In the genomic region with DNA sequence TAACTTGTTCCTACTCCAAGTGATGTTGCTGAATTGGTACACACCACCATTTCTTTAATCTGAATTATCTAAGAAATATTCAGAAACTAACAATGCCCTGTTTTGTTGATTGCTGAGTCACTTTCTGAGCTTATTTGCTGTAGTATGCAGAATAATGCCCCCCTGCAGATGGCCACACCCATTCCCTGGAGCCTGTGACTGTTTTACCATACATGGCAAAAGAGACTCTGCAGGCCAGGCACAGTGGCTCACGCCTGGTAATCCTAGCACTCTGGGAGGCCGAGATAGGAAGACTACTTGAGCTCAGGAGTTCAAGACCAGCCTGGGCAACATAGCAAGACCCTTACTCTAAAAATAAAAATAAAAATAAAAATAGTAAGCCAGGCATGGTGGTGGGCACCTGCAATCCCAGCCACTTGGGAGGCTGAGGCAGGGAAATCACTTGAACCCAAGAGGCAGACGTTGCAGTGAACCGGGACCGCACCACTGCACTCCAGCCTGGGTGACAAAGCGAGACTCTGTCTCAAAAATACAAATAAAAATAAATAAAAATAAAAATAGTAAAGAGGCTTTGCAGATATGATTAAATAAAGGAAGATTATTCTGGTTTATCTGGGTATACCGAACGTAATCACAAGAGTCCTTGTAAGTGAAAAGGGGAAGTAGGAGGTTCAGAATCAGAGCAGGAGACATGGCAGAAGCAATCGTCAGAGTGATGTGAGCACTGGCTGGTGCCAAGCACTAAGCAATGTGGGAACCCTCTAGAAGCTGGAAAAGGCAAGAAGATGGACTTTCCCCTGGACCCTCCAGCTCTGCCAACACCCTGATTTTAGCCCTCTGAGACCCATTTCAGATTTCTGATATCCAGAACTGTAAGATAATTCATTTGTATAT, we compare ENCODE assay signal across 8 cellular contexts. TPM values are rescaled to one million over a fixed set of nuclear protein-coding genes. Genes with fewer than 3 reads are reported as not detected.
DNase-seq lines count a peak whose midpoint lies in the region; ATAC-seq and TF ChIP-seq lines count a peak whose summit lies in the region.

No MANE protein-coding gene starts in this region.

- TF ChIP-seq CTCF in esophagus muscularis mucosa (IDR thresholded peaks at IDR 0.05) = no peak

- H3K27me3 Mint-ChIP-seq in naive B cell = no peaks in the 10 kb centered on the region

- H3K9me3 ChIP-seq in esophagus muscularis mucosa = no peaks in the 10 kb centered on the region
- no peaks in the 10 kb centered on the region for H3K9me3 ChIP-seq in trophoblast cell (ENCODE audit: insufficient read depth, low read depth, low read length)

- peak; percentile 71 to 79 for ATAC-seq in naive B cell (ENCODE audit: low read depth in 2 of 2)
- no peak for ATAC-seq in HG03432 (IDR thresholded peaks at IDR 0.05; ENCODE audit: unreplicated experiment)

- H4K12ac ChIP-seq in trophoblast cell (ENCODE audit: low read depth, low read length) = no peak overlapping the region

- no peak overlapping the region for H3K4me3 Mint-ChIP-seq in naive B cell

- H3K79me1 ChIP-seq in trophoblast cell (ENCODE audit: low read length) = no peaks in the 10 kb centered on the region

- peaks cover 11 to 15% of the 10 kb centered on the region in 2 donors for H3K36me3 Mint-ChIP-seq in naive B cell

- peak; percentile 26 for DNase-seq in SIG-M5 treated with dmso at 0.1 percent for 504 hours (lab: John Stamatoyannopoulos, UW; ENCODE audit: unreplicated experiment)
- no peak for DNase-seq in SIG-M5 (lab: John Stamatoyannopoulos, UW)
- DNase-seq in NOMO-1 treated with DMSO at 0.1 percent for 48 hours (lab: John Stamatoyannopoulos, UW; ENCODE audit: unreplicated experiment) = peak; percentile 52
- DNase-seq in dedifferentiated amniotic fluid mesenchymal stem cell (ENCODE audit: extremely low spot score) = peak; percentile 44
- no peak for DNase-seq in naive B cell
- DNase-seq in esophagus muscularis mucosa (ENCODE audit: extremely low spot score) = no peak
- DNase-seq in trophoblast cell = no peak

- no peaks in the 10 kb centered on the region for H3K9me3 Mint-ChIP-seq in naive B cell

- TF ChIP-seq POLR2A in esophagus muscularis mucosa (IDR thresholded peaks at IDR 0.05; ENCODE audit: low read depth) = no peak

- no peaks in the 10 kb centered on the region for H3K79me2 ChIP-seq in trophoblast cell (ENCODE audit: control insufficient read depth, insufficient read depth, low read length, poor library complexity)

- H2BK5ac ChIP-seq in trophoblast cell (ENCODE audit: low read depth, low read length, poor library complexity) = no peak overlapping the region

- H3K36me3 ChIP-seq in esophagus muscularis mucosa (peaks cover 14 to 66% (median 55%) of the 10 kb centered on the region in 4 donors), trophoblast cell (ENCODE audit: control insufficient read depth in 1 of 2, insufficient read depth in 2 of 2, low read length in 2 of 2) (peaks cover 13 to 20% of the 10 kb centered on the region in 2 experiments)

- intact Hi-C loops in esophagus muscularis mucosa (cut with DNase I) = no loop called here

- no peak overlapping the region for H3K14ac ChIP-seq in trophoblast cell (ENCODE audit: low read length)

- H2AFZ ChIP-seq in trophoblast cell (ENCODE audit: insufficient read depth, low read length, poor library complexity) = no peak overlapping the region

- H3K4me1 ChIP-seq in esophagus muscularis mucosa = peaks cover 0 to 12% (median 9%) of the 10 kb centered on the region in 4 donors
- no peaks in the 10 kb centered on the region for H3K4me1 ChIP-seq in trophoblast cell (ENCODE audit: control insufficient read depth in 1 of 2, insufficient read depth in 2 of 2, low read length in 2 of 2)

- peaks cover 13 to 22% (median 15%) of the 10 kb centered on the region in 3 donors for H3K4me1 Mint-ChIP-seq in naive B cell

- TF ChIP-seq EP300 in esophagus muscularis mucosa (IDR thresholded peaks at IDR 0.05) = no peak

- H3K18ac ChIP-seq in trophoblast cell (ENCODE audit: low read length) = no peak overlapping the region

- no peak overlapping the region for H3K4me3 ChIP-seq in esophagus muscularis mucosa
- H3K4me3 ChIP-seq in trophoblast cell (ENCODE audit: low read depth, low read length) = no peak overlapping the region

- H4K91ac ChIP-seq in trophoblast cell (ENCODE audit: low read depth, low read length) = no peak overlapping the region

- H3K27ac ChIP-seq in esophagus muscularis mucosa (replicated peaks in 1 of 4) (no peak overlapping the region), trophoblast cell (ENCODE audit: low read depth, low read length) (no peak overlapping the region)

- H3K4ac ChIP-seq in trophoblast cell (ENCODE audit: low read depth, low read length) = no peak overlapping the region

- no peak overlapping the region for H2BK12ac ChIP-seq in trophoblast cell (ENCODE audit: low read length)

- H2BK120ac ChIP-seq in trophoblast cell (ENCODE audit: insufficient read depth, low read length, poor library complexity) = no peak overlapping the region

- H3K4me2 ChIP-seq in trophoblast cell (ENCODE audit: low read length) = no peak overlapping the region

- no peak overlapping the region for H3K23ac ChIP-seq in trophoblast cell (ENCODE audit: low read length)

- H2AK5ac ChIP-seq in trophoblast cell (ENCODE audit: low read length) = no peak overlapping the region

- H4K8ac ChIP-seq in trophoblast cell (ENCODE audit: low read depth, low read length) = no peak overlapping the region

- H3K9ac ChIP-seq in trophoblast cell (ENCODE audit: low read length) = no peak overlapping the region

- WGBS in esophagus muscularis mucosa = 68% methylated on average over 9 of the region's 9 CpGs
- WGBS in trophoblast cell (ENCODE audit: extremely low coverage, insufficient coverage, insufficient read length) = no CpG with 5 or more reads among the region's 9 CpGs

- H3K27me3 ChIP-seq in esophagus muscularis mucosa (no peaks in the 10 kb centered on the region), trophoblast cell (ENCODE audit: insufficient read depth, low read length) (no peaks in the 10 kb centered on the region)

- H3K27ac Mint-ChIP-seq in naive B cell = peak overlapping the region in 4 of 6 donors; percentile 8 to 47 (median 33)

RNA-seq across cellular contexts. Expression of gene PCYT1A, which starts 19.0 kb away (rescaled TPM):
- 10 to 100 TPM in 4 of 6 donors, 1 to 10 TPM in 2; 8.2 to 18.0 (median 11.9) TPM for polyA plus RNA-seq in naive B cell (ENCODE audit: low read depth in 6 of 6)
- 10 to 100 TPM; 55.7 to 62.7 (median 59.3) TPM for total RNA-seq in esophagus muscularis mucosa
- 43.3 and 45.5 TPM in 2 replicates for polyA plus RNA-seq in trophoblast cell (2013)

RNA-seq across cellular contexts. Expression of gene DYNLT2B, which starts 49.5 kb away (rescaled TPM):
- 10 to 100 TPM in 2 of 6 donors, 1 to 10 TPM in 4; 6.7 to 28.5 (median 9.5) TPM for polyA plus RNA-seq in naive B cell (ENCODE audit: low read depth in 6 of 6)
- total RNA-seq in esophagus muscularis mucosa = 1 to 10 TPM; 5.3 to 9.5 (median 6.8) TPM
- polyA plus RNA-seq in trophoblast cell (2013) = 24.6 and 27.0 TPM in 2 replicates

RNA-seq across cellular contexts. Expression of gene SLC51A, which starts 52.2 kb away (rescaled TPM):
- polyA plus RNA-seq in naive B cell (ENCODE audit: low read depth in 6 of 6) = 1 to 10 TPM in 1 of 6 donors, under 1 TPM in 1, not detected in 4; 0.78 to 1.4 TPM
- not detected for total RNA-seq in esophagus muscularis mucosa
- 0.08 TPM in 1 of 2 replicates, not detected in the other for polyA plus RNA-seq in trophoblast cell (2013)

RNA-seq across cellular contexts. Expression of gene ZDHHC19, which starts 57.3 kb away (rescaled TPM):
- polyA plus RNA-seq in naive B cell (ENCODE audit: low read depth in 6 of 6) = 10 to 100 TPM in 5 of 6 donors, 1 to 10 TPM in 1; 4.7 to 39.3 (median 13.1) TPM
- total RNA-seq in esophagus muscularis mucosa = not detected
- polyA plus RNA-seq in trophoblast cell (2013) = 0.08 TPM in 1 of 2 replicates, not detected in the other

Comparison
In these comparisons a context has a peak if more than half of its experiments do, and no peak if none do; other contexts are left out.
1. DNase-seq: peak in SIG-M5 treated with dmso at 0.1 percent for 504 hours (single experiment), NOMO-1 treated with DMSO at 0.1 percent for 48 hours (single experiment) and dedifferentiated amniotic fluid mesenchymal stem cell (single experiment); none in SIG-M5 (single experiment), naive B cell (single experiment), esophagus muscularis mucosa (single experiment) and trophoblast cell (0 of 2).